ENCODE assay signal across 2 cellular contexts in genomic region chr1:64549464-64550239, GRCh38.
TF ChIP-seq lines count a peak whose summit lies in the region.

No MANE protein-coding gene starts in this region.

TF ChIP-seq in IMR-90, 13 proteins besides CTCF, POLR2A, EP300 and RAD21 (continued from another document):
- TF ChIP-seq CHD1 (IDR thresholded peaks at IDR 0.05; ENCODE audit: low read depth, low read length) (no peak), MAZ (IDR thresholded peaks at IDR 0.05; ENCODE audit: borderline replicate concordance, low read depth, low read length) (no peak), BHLHE40 (IDR thresholded peaks at IDR 0.05; ENCODE audit: low read depth, low read length) (no peak), NFE2L2 (IDR thresholded peaks at IDR 0.05; ENCODE audit: low read depth, low read length) (no peak), CEBPB (IDR thresholded peaks at IDR 0.05; ENCODE audit: low read depth, low read length) (no peak), MAFK (IDR thresholded peaks at IDR 0.05; ENCODE audit: low read depth, low read length) (no peak), MXI1 (IDR thresholded peaks at IDR 0.05; ENCODE audit: borderline replicate concordance, low read depth, low read length) (no peak)
- TF ChIP-seq, protein P1, sequence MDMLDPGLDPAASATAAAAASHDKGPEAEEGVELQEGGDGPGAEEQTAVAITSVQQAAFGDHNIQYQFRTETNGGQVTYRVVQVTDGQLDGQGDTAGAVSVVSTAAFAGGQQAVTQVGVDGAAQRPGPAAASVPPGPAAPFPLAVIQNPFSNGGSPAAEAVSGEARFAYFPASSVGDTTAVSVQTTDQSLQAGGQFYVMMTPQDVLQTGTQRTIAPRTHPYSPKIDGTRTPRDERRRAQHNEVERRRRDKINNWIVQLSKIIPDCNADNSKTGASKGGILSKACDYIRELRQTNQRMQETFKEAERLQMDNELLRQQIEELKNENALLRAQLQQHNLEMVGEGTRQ (IDR thresholded peaks at IDR 0.05; ENCODE audit: low read depth, low read length) = no peak
TF ChIP-seq in IMR-90: peak in this region for 0.

TF ChIP-seq in SK-N-SH treated with all-trans-retinoic acid at 6 μM for 48 hours, 23 proteins besides CTCF, POLR2A, EP300 and RAD21 (continued from another document):
- TF ChIP-seq POU6F1 (CRISPR knock-in tag; IDR thresholded peaks at IDR 0.05; ENCODE audit: borderline replicate concordance, low read depth) = no peak
- no peak for TF ChIP-seq ZNF8 (CRISPR knock-in tag; IDR thresholded peaks at IDR 0.05)
